ENCODE assay signal across 18 cellular contexts in the genomic region with DNA sequence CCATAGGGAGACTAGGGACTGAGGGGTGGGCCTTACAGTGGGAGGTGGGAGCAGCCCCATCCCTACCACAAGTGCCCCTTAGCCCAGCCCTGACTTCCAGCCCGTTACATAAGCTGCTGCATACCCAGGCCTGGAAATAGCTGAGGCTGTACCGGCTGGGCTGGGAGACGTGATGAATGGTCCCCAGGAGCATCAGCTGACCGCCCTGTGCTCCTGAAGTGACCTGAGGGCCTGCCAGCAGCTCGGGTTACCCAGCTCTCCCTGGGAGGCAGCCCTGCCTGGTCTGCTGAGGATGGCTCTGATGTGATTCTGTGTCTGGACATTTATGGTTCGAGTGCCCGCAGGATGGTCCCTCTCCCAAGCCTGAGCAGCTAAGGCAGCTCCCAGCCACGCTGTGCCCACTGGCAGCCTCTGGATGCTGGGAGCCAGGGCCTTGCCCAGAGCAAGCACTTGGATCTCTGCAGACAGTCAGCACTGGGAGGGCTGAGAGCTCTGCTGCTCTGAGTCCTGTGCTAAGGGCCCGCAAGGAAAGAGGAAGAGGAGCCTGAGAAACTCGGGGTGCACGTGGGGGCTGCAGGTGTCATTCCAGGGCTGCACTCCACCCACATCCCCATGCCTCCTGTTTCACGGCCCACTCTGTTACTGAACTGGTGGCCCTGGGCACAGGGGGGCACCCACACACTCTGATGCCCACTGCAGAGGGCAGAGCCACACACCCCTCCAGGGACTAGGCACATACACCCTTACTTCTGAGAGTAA. TPM values are rescaled to one million over a fixed set of nuclear protein-coding genes. Genes with fewer than 3 reads are reported as not detected.
DNase-seq lines count a peak whose midpoint lies in the region; ATAC-seq and TF ChIP-seq lines count a peak whose summit lies in the region.
"Had no signal": no experiment of that assay in that cellular context is flagged by ENCODE, and none has a peak within 500 bp of the region (broad histone marks: within the 10 kb centered on the region; RNA-seq: fewer than 3 reads in every experiment).

No MANE protein-coding gene starts in this region.

- no peak overlapping the region for H3K27ac Mint-ChIP-seq in glutamatergic neuron (ENCODE audit: unreplicated experiment)
- H3K27ac Mint-ChIP-seq in activated CD8-positive, alpha-beta T cell treated with anti-CD3 and anti-CD28 coated beads, Interleukin-2, amount 10 ng/mL, durations not matched to agents 7 days and 5 days = no peak overlapping the region
- H3K27ac Mint-ChIP-seq: activated T-helper 2 cell treated with anti-CD3 and anti-CD28 coated beads, Interferon-gamma antibody, Interleukin-2, Interleukin-4, amounts not matched to agents 10 μg/mL and 5 μg/mL and 100 μg/mL, durations not matched to agents 14 hours and 24 hours and 36 hours; GM23338 had no signal

- H3K27me3 ChIP-seq in prostate gland (replicated peaks; ENCODE audit: insufficient read depth) = no peaks in the 10 kb centered on the region
- H3K27me3 ChIP-seq: BE2C, ovary had no signal

- no peak for TF ChIP-seq CTCF in glutamatergic neuron (IDR thresholded peaks at IDR 0.05; ENCODE audit: partially characterized antibody, unreplicated experiment)
- no peak for TF ChIP-seq CTCF in prostate gland (IDR thresholded peaks at IDR 0.05)

- POLR2A ChIA-PET in activated CD8-positive, alpha-beta T cell treated with anti-CD3 and anti-CD28 coated beads, Interleukin-2, amount 10 ng/mL, durations not matched to agents 7 days and 5 days (lab: Charles Lee) = interaction anchor here (0.6 kb wide), 1 partner anchor 42 kb away, joined by 3 read pairs; a partner anchor contains a TSS

- no peak overlapping the region for H3K4me3 ChIP-seq in prostate gland
- H3K4me3 ChIP-seq: GM23338, ovary had no signal

- no peaks in the 10 kb centered on the region for H3K36me3 Mint-ChIP-seq in glutamatergic neuron (ENCODE audit: unreplicated experiment)
- H3K36me3 Mint-ChIP-seq in activated CD8-positive, alpha-beta T cell treated with anti-CD3 and anti-CD28 coated beads, Interleukin-2, amount 10 ng/mL, durations not matched to agents 7 days and 5 days (ENCODE audit: low read depth) = no peaks in the 10 kb centered on the region
- H3K36me3 Mint-ChIP-seq: immature natural killer cell had no signal

- peaks cover 20% of the 10 kb centered on the region for H3K4me1 Mint-ChIP-seq in glutamatergic neuron (ENCODE audit: low read depth, unreplicated experiment)
- H3K4me1 Mint-ChIP-seq in activated CD8-positive, alpha-beta T cell treated with anti-CD3 and anti-CD28 coated beads, Interleukin-2, amount 10 ng/mL, durations not matched to agents 7 days and 5 days (ENCODE audit: low read depth) = peaks cover 38% of the 10 kb centered on the region

- TF ChIP-seq POLR2A in prostate gland (IDR thresholded peaks at IDR 0.05) = no peak

- peaks cover 7% of the 10 kb centered on the region for H3K27me3 Mint-ChIP-seq in glutamatergic neuron (ENCODE audit: unreplicated experiment)
- peaks cover 2% of the 10 kb centered on the region for H3K27me3 Mint-ChIP-seq in activated CD8-positive, alpha-beta T cell treated with anti-CD3 and anti-CD28 coated beads, Interleukin-2, amount 10 ng/mL, durations not matched to agents 7 days and 5 days (ENCODE audit: low read depth)

- H3K4me1 ChIP-seq in prostate gland (replicated peaks) = peaks cover 3% of the 10 kb centered on the region

- CTCF ChIA-PET in activated CD8-positive, alpha-beta T cell treated with anti-CD3 and anti-CD28 coated beads, Interleukin-2, amount 10 ng/mL, durations not matched to agents 7 days and 5 days (lab: Charles Lee) = interaction anchor here (2.9 to 14.5 kb wide), 8 partner anchors 13 to 96 kb away, joined by 30 to 486 read pairs (median 296); a partner anchor contains a TSS

- ATAC-seq in activated CD8-positive, alpha-beta T cell treated with anti-CD3 and anti-CD28 coated beads, Interleukin-2, amount 10 ng/mL, durations not matched to agents 7 days and 5 days = no peak
- ATAC-seq in GM18498 (IDR thresholded peaks at IDR 0.05; ENCODE audit: unreplicated experiment) (no peak), GM19455 (IDR thresholded peaks at IDR 0.05; ENCODE audit: unreplicated experiment) (no peak)
- ATAC-seq: GM23338 had no signal

- WGBS in prostate gland = 77% methylated on average over 12 of the region's 12 CpGs

- H3K4me3 Mint-ChIP-seq in glutamatergic neuron (ENCODE audit: unreplicated experiment) = no peak overlapping the region
- H3K4me3 Mint-ChIP-seq in activated CD8-positive, alpha-beta T cell treated with anti-CD3 and anti-CD28 coated beads, Interleukin-2, amount 10 ng/mL, durations not matched to agents 7 days and 5 days = no peak overlapping the region
- H3K4me3 Mint-ChIP-seq: GM23338, immature natural killer cell had no signal

- intact Hi-C loops in prostate gland (cut with DNase I) = no loop called here

- H3K27ac ChIP-seq in prostate gland = peak overlapping the region; percentile 89
- H3K27ac ChIP-seq: ovary had no signal

- H3K9me3 ChIP-seq in prostate gland = no peaks in the 10 kb centered on the region
- H3K9me3 ChIP-seq: BE2C, ovary had no signal

- peaks cover 11% of the 10 kb centered on the region for H3K9me3 Mint-ChIP-seq in glutamatergic neuron (ENCODE audit: unreplicated experiment)
- H3K9me3 Mint-ChIP-seq in activated CD8-positive, alpha-beta T cell treated with anti-CD3 and anti-CD28 coated beads, Interleukin-2, amount 10 ng/mL, durations not matched to agents 7 days and 5 days (ENCODE audit: insufficient read depth) = no peaks in the 10 kb centered on the region
- H3K9me3 Mint-ChIP-seq: activated T-helper 2 cell treated with anti-CD3 and anti-CD28 coated beads, Interferon-gamma antibody, Interleukin-2, Interleukin-4, amounts not matched to agents 10 μg/mL and 5 μg/mL and 100 μg/mL, durations not matched to agents 14 hours and 24 hours and 36 hours; GM23338; immature natural killer cell had no signal

- DNase-seq in MV-4-11 (lab: John Stamatoyannopoulos, UW) (peak; percentile 35), glutamatergic neuron (peak; percentile 61), prostate gland (ENCODE audit: low spot score) (no peak)
- DNase-seq in activated CD8-positive, alpha-beta T cell treated with anti-CD3 and anti-CD28 coated beads, Interleukin-2, amount 10 ng/mL, durations not matched to agents 7 days and 5 days = no peak
- DNase-seq: BE2C; cerebellar nuclear complex; foreskin melanocyte; immature natural killer cell; mesendoderm; NCI-H187 treated with DMSO at 0.1 percent for 48 hours; NCI-H524 treated with DMSO at 0.1 percent for 48 hours; stimulated activated naive CD4-positive, alpha-beta T cell treated with Interleukin-2 at 50 U/mL for 16 hours; SW 1271 had no signal

- no peaks in the 10 kb centered on the region for H3K36me3 ChIP-seq in prostate gland
- H3K36me3 ChIP-seq: BE2C, ovary had no signal

RNA-seq across cellular contexts. Expression of a gene that starts 20.5 kb away (rescaled TPM):
- total RNA-seq in glutamatergic neuron (ENCODE audit: unreplicated experiment) = 31.3 TPM
- 10 to 100 TPM; 16.5 to 38.6 TPM for total RNA-seq in prostate gland
- 10 to 100 TPM; 11.0 to 12.5 TPM for total RNA-seq in activated CD8-positive, alpha-beta T cell treated with anti-CD3 and anti-CD28 coated beads, Interleukin-2, amount 10 ng/mL, durations not matched to agents 7 days and 5 days

RNA-seq across cellular contexts. Expression of a gene that starts 24.0 kb away (rescaled TPM):
- total RNA-seq in glutamatergic neuron (ENCODE audit: unreplicated experiment) (8.5 TPM), prostate gland (100 to 1,000 TPM in 1 of 2 donors, 10 to 100 TPM in 1; 85.1 to 125 TPM)
- 1 to 10 TPM; 4.3 to 5.6 TPM for total RNA-seq in activated CD8-positive, alpha-beta T cell treated with anti-CD3 and anti-CD28 coated beads, Interleukin-2, amount 10 ng/mL, durations not matched to agents 7 days and 5 days

RNA-seq across cellular contexts. Expression of a gene that starts 42.5 kb away (rescaled TPM):
- total RNA-seq in glutamatergic neuron (ENCODE audit: unreplicated experiment) (26.2 TPM), prostate gland (10 to 100 TPM; 60.0 to 64.1 TPM)
- 10 to 100 TPM; 28.8 to 31.1 TPM for total RNA-seq in activated CD8-positive, alpha-beta T cell treated with anti-CD3 and anti-CD28 coated beads, Interleukin-2, amount 10 ng/mL, durations not matched to agents 7 days and 5 days

RNA-seq across cellular contexts. Expression of a gene that starts 52.2 kb away (rescaled TPM):
- total RNA-seq in glutamatergic neuron (ENCODE audit: unreplicated experiment) (0.88 TPM), prostate gland (10 to 100 TPM in 1 of 2 donors, 1 to 10 TPM in 1; 7.5 to 30.2 TPM)
- total RNA-seq in activated CD8-positive, alpha-beta T cell treated with anti-CD3 and anti-CD28 coated beads, Interleukin-2, amount 10 ng/mL, durations not matched to agents 7 days and 5 days = not detected

Comparison
In these comparisons a context has a peak if more than half of its experiments do, and no peak if none do; other contexts are left out.
1. DNase-seq: peak in MV-4-11 (single experiment) and glutamatergic neuron (single experiment); none in prostate gland (single experiment) and activated CD8-positive, alpha-beta T cell treated with anti-CD3 and anti-CD28 coated beads, Interleukin-2, amount 10 ng/mL, durations not matched to agents 7 days and 5 days (single experiment).